ENCODE assay signal across 8 cellular contexts in the genomic region with DNA sequence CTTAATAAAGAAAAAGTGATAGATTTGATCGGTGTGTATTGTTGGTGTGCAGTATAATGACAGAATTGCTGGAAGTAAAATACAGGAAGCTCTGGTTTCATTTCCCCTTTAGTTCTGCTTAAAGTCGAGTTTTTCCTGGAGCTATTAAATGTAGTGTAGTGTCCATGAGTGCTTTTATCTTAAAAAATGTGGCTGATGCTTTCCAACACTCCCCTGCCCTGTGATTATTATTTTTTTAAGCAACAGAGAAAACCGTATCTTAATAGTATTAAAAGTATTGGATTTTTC. TPM values are rescaled to one million over a fixed set of nuclear protein-coding genes. Genes with fewer than 3 reads are reported as not detected.
DNase-seq lines count a peak whose midpoint lies in the region; ATAC-seq, FAIRE-seq and TF ChIP-seq lines count a peak whose summit lies in the region.

No MANE protein-coding gene starts in this region.

- H3K27me3 Mint-ChIP-seq in MCF 10A (ENCODE audit: insufficient read depth, unreplicated experiment), result no peaks in the 10 kb centered on the region
- peaks cover 0 to 5% (median 0%) of the 10 kb centered on the region in 5 donors for H3K27me3 Mint-ChIP-seq in naive thymus-derived CD8-positive, alpha-beta T cell

- no peak for FAIRE-seq in D721Med (lab: Jason Lieb, UNC)

- CTCF ChIA-PET in MCF 10A (lab: Yijun Ruan, JAX), result interaction anchor here (0.6 to 3.1 kb wide), 7 partner anchors 9 to 421 kb away, joined by 3 to 12 read pairs (median 3); no protein-coding TSS in a partner anchor

- H3K4me1 Mint-ChIP-seq in MCF 10A (ENCODE audit: insufficient read depth, unreplicated experiment), result peaks cover 6% of the 10 kb centered on the region
- peaks cover 11 to 33% (median 23%) of the 10 kb centered on the region in 4 donors for H3K4me1 Mint-ChIP-seq in naive thymus-derived CD8-positive, alpha-beta T cell

- H3K9ac ChIP-seq in HUES6 (ENCODE audit: low read length), result no peak overlapping the region

- POLR2A ChIA-PET in MCF 10A (lab: Yijun Ruan, JAX), result interaction anchor here (0.6 to 5.1 kb wide), 17 partner anchors 9 to 434 kb away, joined by 3 to 99 read pairs (median 4); a partner anchor contains a TSS
- POLR2A ChIA-PET in naive thymus-derived CD8-positive, alpha-beta T cell (lab: Charles Lee), result interaction anchor here (0.5 to 0.9 kb wide), 2 partner anchors 9 to 12 kb away, joined by 3 to 4 read pairs; no protein-coding TSS in a partner anchor

- no peaks in the 10 kb centered on the region for H3K9me3 Mint-ChIP-seq in MCF 10A (ENCODE audit: unreplicated experiment)
- no peaks in the 10 kb centered on the region for H3K9me3 Mint-ChIP-seq in naive thymus-derived CD8-positive, alpha-beta T cell

- peak overlapping the region; percentile 91 for H3K4me2 ChIP-seq in DOHH2 (ENCODE audit: low read length)

- peak overlapping the region; percentile 97 for H3K27ac Mint-ChIP-seq in MCF 10A (ENCODE audit: low read depth, unreplicated experiment)
- peak overlapping the region; percentile 93 to 100 (median 98) for H3K27ac Mint-ChIP-seq in naive thymus-derived CD8-positive, alpha-beta T cell

- DNase-seq in MCF 10A (ENCODE audit: unreplicated experiment) (no peak), D721Med (ENCODE audit: insufficient read length, low spot score) (no peak), DMS 273 treated with DMSO at 0.1 percent for 48 hours (lab: John Stamatoyannopoulos, UW) (no peak)
- no peak for DNase-seq in naive thymus-derived CD8-positive, alpha-beta T cell
- DNase-seq in stimulated activated naive CD4-positive, alpha-beta T cell (lab: John Stamatoyannopoulos, UW), result no peak

- no peaks in the 10 kb centered on the region for H3K9me3 ChIP-seq in DOHH2 (ENCODE audit: control insufficient read depth, insufficient read depth, low read length)
- no peaks in the 10 kb centered on the region for H3K9me3 ChIP-seq in HUES6 (ENCODE audit: control insufficient read depth, insufficient read depth, low read depth, low read length)

- no peak for TF ChIP-seq CTCF in DOHH2 (IDR thresholded peaks at IDR 0.05; ENCODE audit: low read depth, low read length, poor library complexity, severe bottlenecking)
- TF ChIP-seq CTCF in MCF 10A (IDR thresholded peaks at IDR 0.05; ENCODE audit: unreplicated experiment), result no peak
- TF ChIP-seq CTCF in D721Med (IDR thresholded peaks at IDR 0.05; ENCODE audit: insufficient read depth, missing control alignments), result no peak

- no peak for ATAC-seq in naive thymus-derived CD8-positive, alpha-beta T cell
- ATAC-seq in GM19467 (IDR thresholded peaks at IDR 0.05; ENCODE audit: unreplicated experiment), result no peak

- H3K4me3 ChIP-seq in DOHH2 (ENCODE audit: low read length) (peak overlapping the region; percentile 94), HUES6 (ENCODE audit: low read depth, low read length) (peak overlapping the region; percentile 67)

- TSS peak; percentile 31 for BruUV-seq in MCF 10A (replicated peaks; lab: Mats Ljungman, UMichigan)

- H3K9me2 ChIP-seq in DOHH2 (replicated peaks; ENCODE audit: control insufficient read depth, low read length), result no peaks in the 10 kb centered on the region

- peaks cover 3% of the 10 kb centered on the region; the same call in 1 of the 2 replicates for H3K36me3 ChIP-seq in DOHH2 (ENCODE audit: control insufficient read depth, low read length)
- H3K36me3 ChIP-seq in HUES6 (ENCODE audit: control insufficient read depth, insufficient read depth, low read length), result no peaks in the 10 kb centered on the region

- H3K27me3 ChIP-seq in DOHH2 (ENCODE audit: control insufficient read depth, low read length) (peaks cover 34% of the 10 kb centered on the region), HUES6 (ENCODE audit: control insufficient read depth, insufficient read depth, low read length) (peaks cover 11% of the 10 kb centered on the region)

- peak overlapping the region; percentile 98 for H3K4me3 Mint-ChIP-seq in MCF 10A (ENCODE audit: unreplicated experiment)
- peak overlapping the region; percentile 92 to 100 (median 99) for H3K4me3 Mint-ChIP-seq in naive thymus-derived CD8-positive, alpha-beta T cell

- H3F3A ChIP-seq in DOHH2 (ENCODE audit: control insufficient read depth, insufficient read depth), result peaks cover 8% of the 10 kb centered on the region

- H3K36me3 Mint-ChIP-seq in MCF 10A (ENCODE audit: insufficient read depth, unreplicated experiment), result peaks cover 46% of the 10 kb centered on the region
- H3K36me3 Mint-ChIP-seq in naive thymus-derived CD8-positive, alpha-beta T cell, result peaks cover 0 to 34% (median 5%) of the 10 kb centered on the region in 3 donors

- no peaks in the 10 kb centered on the region for H4K20me1 ChIP-seq in DOHH2 (ENCODE audit: control insufficient read depth, insufficient read depth, low read depth, low read length)

- peaks cover 12% of the 10 kb centered on the region for H3K4me1 ChIP-seq in DOHH2 (ENCODE audit: control insufficient read depth, low read length)
- H3K4me1 ChIP-seq in HUES6 (ENCODE audit: control insufficient read depth, insufficient read depth, low read length), result peaks cover 6% of the 10 kb centered on the region; the same call in 1 of the 2 replicates

- H3K27ac ChIP-seq in DOHH2 (ENCODE audit: low read depth, low read length) (peak overlapping the region; percentile 52), HUES6 (ENCODE audit: low read depth, low read length) (no peak overlapping the region)

- intact Hi-C loops in MCF 10A (cut with micrococcal nuclease), result no loop called here

- no peaks in the 10 kb centered on the region for H3K79me2 ChIP-seq in DOHH2 (ENCODE audit: control insufficient read depth, low read length)

RNA-seq across cellular contexts. Expression of a gene that starts 1.1 kb away (rescaled TPM):
- total RNA-seq in MCF 10A (2022), result 73.2 and 99.7 TPM in 2 replicates
- total RNA-seq in naive thymus-derived CD8-positive, alpha-beta T cell, result 100 to 1,000 TPM; 102 to 113 TPM
- 10 to 100 TPM; 29.3 to 40.8 (median 36.3) TPM for polyA plus RNA-seq in naive thymus-derived CD8-positive, alpha-beta T cell
